Comparison of ENCODE assay signal across 30 cellular contexts in genomic region chr19:1149259-1150045, GRCh38.
"Had no signal": no experiment of that assay in that cellular context is flagged by ENCODE, and none has a peak within 500 bp of the region (broad histone marks: within the 10 kb centered on the region; RNA-seq: fewer than 3 reads in every experiment).

No MANE protein-coding gene starts in this region.

- ATAC-seq: activated CD4-positive, alpha-beta T cell treated with anti-CD3 and anti-CD28 coated beads for 36 hours; esophagus mucosa; foreskin keratinocyte; heart right ventricle; mucosa of descending colon; natural killer cell treated with Interleukin-12 subunit alpha and Interleukin-12 subunit beta and Interleukin-15 and Interleukin-18, amount 100 ng/mL, for 72 hours; sciatic nerve; stimulated activated effector memory CD8-positive, alpha-beta T cell treated with anti-CD3 and anti-CD28 coated beads, Interleukin-12 subunit alpha, Interleukin-12 subunit beta, amount 100 ng/mL, for 72 hours had no signal

- H3K27ac ChIP-seq: ascending aorta, cardiac muscle cell, colonic mucosa, dorsolateral prefrontal cortex, foreskin keratinocyte, heart right ventricle, left ventricle myocardium inferior, vagina had no signal

- H3K27me3 ChIP-seq: adrenal gland, ascending aorta, cardiac muscle cell, colonic mucosa, dorsolateral prefrontal cortex, foreskin keratinocyte, heart right ventricle, vagina had no signal

- DNase-seq: activated CD4-positive, alpha-beta T cell treated with anti-CD3 and anti-CD28 coated beads for 36 hours; activated CD4-positive, CD25-positive, alpha-beta regulatory T cell; activated CD8-positive, alpha-beta memory T cell treated with anti-CD3 and anti-CD28 coated beads for 24 hours; activated effector memory CD4-positive, alpha-beta T cell treated with anti-CD3 and anti-CD28 coated beads, Interleukin-2, amount 50 U/mL, for 16 hours; activated naive CD4-positive, alpha-beta T cell treated with anti-CD3 and anti-CD28 coated beads for 36 hours; activated naive CD8-positive, alpha-beta T cell treated with anti-CD3 and anti-CD28 coated beads for 36 hours; adrenal gland; cerebellar nuclear complex; colonic mucosa; dorsolateral prefrontal cortex; effector memory CD4-positive, alpha-beta T cell; foreskin keratinocyte; heart right ventricle; left ventricle myocardium inferior; mesendoderm; mucosa of descending colon; posterior cingulate gyrus; stimulated activated CD4-positive, alpha-beta T cell treated with anti-CD3 and anti-CD28 coated beads, Interleukin-4, amount 100 ng/mL, for 24 hours; T-helper 1 cell; trophoblast cell had no signal

- H3K4me3 ChIP-seq: adrenal gland, ascending aorta, cardiac muscle cell, colonic mucosa, dorsolateral prefrontal cortex, heart right ventricle, left ventricle myocardium inferior, lung, mucosa of descending colon, skin epidermis, vagina had no signal

- FAIRE-seq: islet of Langerhans had no signal

- H3K9me3 ChIP-seq: adrenal gland, ascending aorta, colonic mucosa, heart right ventricle, left ventricle myocardium inferior, mucosa of descending colon, vagina had no signal

- H3K4me1 ChIP-seq: colonic mucosa, foreskin keratinocyte had no signal

- H3K36me3 ChIP-seq: cardiac muscle cell had no signal
